Comparison of ENCODE assay signal across 2 cellular contexts in the genomic region with DNA sequence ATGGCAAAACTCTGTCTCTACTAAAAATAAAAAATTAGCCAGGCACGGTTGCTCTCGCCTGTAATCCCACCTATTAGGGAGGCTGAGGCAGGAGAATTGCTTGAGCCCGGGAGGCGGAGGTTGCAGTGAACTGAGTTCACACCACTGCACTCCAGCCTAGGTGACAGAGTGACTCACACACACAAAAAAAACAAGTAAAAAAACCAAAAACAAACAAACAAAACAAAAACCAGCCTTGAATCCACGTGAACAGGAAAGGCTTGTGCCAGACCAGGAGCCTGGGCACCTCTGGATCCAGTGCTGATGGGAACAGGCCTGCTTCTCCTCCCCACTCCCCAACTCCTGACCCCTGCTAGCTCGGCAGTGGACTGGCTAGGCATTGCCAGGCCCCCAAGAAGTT.
TF ChIP-seq lines count a peak whose summit lies in the region.

No MANE protein-coding gene starts in this region.

TF ChIP-seq in HepG2, 621 proteins besides CTCF, POLR2A, EP300 and RAD21:
- peak; percentile 77 for TF ChIP-seq FOSL2 (CRISPR knock-in tag; IDR thresholded peaks at IDR 0.05)
- TF ChIP-seq BHLHE40 (IDR thresholded peaks at IDR 0.05; ENCODE audit: low read length) = 0 out of 2 replicates have a peak, but pooled peaks have one; percentile 8
- TF ChIP-seq BORCS8-MEF2B (CRISPR knock-in tag; IDR thresholded peaks at IDR 0.05) = no peak
- TF ChIP-seq FOXP1 (IDR thresholded peaks at IDR 0.05) = no peak; the same call in 1 of the 2 replicates
- peak; percentile 38; the same call in 1 of the 2 replicates for TF ChIP-seq FOXP1 (CRISPR knock-in tag; IDR thresholded peaks at IDR 0.05)
- TF ChIP-seq, protein P1, sequence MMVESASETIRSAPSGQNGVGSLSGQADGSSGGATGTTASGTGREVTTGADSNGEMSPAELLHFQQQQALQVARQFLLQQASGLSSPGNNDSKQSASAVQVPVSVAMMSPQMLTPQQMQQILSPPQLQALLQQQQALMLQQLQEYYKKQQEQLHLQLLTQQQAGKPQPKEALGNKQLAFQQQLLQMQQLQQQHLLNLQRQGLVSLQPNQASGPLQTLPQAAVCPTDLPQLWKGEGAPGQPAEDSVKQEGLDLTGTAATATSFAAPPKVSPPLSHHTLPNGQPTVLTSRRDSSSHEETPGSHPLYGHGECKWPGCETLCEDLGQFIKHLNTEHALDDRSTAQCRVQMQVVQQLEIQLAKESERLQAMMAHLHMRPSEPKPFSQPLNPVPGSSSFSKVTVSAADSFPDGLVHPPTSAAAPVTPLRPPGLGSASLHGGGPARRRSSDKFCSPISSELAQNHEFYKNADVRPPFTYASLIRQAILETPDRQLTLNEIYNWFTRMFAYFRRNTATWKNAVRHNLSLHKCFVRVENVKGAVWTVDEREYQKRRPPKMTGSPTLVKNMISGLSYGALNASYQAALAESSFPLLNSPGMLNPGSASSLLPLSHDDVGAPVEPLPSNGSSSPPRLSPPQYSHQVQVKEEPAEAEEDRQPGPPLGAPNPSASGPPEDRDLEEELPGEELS (CRISPR knock-in tag; IDR thresholded peaks at IDR 0.05) = 0 out of 2 replicates have a peak, but pooled peaks have one; percentile 36
- TF ChIP-seq TOPORS (CRISPR knock-in tag; IDR thresholded peaks at IDR 0.05) = no peak
- TF ChIP-seq, protein P2, sequence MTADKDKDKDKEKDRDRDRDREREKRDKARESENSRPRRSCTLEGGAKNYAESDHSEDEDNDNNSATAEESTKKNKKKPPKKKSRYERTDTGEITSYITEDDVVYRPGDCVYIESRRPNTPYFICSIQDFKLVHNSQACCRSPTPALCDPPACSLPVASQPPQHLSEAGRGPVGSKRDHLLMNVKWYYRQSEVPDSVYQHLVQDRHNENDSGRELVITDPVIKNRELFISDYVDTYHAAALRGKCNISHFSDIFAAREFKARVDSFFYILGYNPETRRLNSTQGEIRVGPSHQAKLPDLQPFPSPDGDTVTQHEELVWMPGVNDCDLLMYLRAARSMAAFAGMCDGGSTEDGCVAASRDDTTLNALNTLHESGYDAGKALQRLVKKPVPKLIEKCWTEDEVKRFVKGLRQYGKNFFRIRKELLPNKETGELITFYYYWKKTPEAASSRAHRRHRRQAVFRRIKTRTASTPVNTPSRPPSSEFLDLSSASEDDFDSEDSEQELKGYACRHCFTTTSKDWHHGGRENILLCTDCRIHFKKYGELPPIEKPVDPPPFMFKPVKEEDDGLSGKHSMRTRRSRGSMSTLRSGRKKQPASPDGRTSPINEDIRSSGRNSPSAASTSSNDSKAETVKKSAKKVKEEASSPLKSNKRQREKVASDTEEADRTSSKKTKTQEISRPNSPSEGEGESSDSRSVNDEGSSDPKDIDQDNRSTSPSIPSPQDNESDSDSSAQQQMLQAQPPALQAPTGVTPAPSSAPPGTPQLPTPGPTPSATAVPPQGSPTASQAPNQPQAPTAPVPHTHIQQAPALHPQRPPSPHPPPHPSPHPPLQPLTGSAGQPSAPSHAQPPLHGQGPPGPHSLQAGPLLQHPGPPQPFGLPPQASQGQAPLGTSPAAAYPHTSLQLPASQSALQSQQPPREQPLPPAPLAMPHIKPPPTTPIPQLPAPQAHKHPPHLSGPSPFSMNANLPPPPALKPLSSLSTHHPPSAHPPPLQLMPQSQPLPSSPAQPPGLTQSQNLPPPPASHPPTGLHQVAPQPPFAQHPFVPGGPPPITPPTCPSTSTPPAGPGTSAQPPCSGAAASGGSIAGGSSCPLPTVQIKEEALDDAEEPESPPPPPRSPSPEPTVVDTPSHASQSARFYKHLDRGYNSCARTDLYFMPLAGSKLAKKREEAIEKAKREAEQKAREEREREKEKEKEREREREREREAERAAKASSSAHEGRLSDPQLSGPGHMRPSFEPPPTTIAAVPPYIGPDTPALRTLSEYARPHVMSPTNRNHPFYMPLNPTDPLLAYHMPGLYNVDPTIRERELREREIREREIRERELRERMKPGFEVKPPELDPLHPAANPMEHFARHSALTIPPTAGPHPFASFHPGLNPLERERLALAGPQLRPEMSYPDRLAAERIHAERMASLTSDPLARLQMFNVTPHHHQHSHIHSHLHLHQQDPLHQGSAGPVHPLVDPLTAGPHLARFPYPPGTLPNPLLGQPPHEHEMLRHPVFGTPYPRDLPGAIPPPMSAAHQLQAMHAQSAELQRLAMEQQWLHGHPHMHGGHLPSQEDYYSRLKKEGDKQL (CRISPR knock-in tag; IDR thresholded peaks at IDR 0.05; ENCODE audit: low read depth) = no peak
TF ChIP-seq in HepG2: peak in this region for 4.

TF ChIP-seq in SK-N-SH, 30 proteins besides CTCF, POLR2A, EP300 and RAD21:
- TF ChIP-seq FOSL2 (IDR thresholded peaks at IDR 0.05; ENCODE audit: borderline replicate concordance, low read depth) = no peak
- no peak for TF ChIP-seq EZH2phosphoT487 (IDR thresholded peaks at IDR 0.05; ENCODE audit: borderline replicate concordance, low read depth)
- no peak for TF ChIP-seq YY1 (IDR thresholded peaks at IDR 0.05; ENCODE audit: low read depth)
- TF ChIP-seq MEF2A (IDR thresholded peaks at IDR 0.05; ENCODE audit: borderline replicate concordance, low read depth) = no peak
- no peak for TF ChIP-seq MXI1 (IDR thresholded peaks at IDR 0.05; ENCODE audit: low read depth, low read length)
- TF ChIP-seq RXRA (IDR thresholded peaks at IDR 0.05; ENCODE audit: borderline replicate concordance, low read depth) = no peak
- no peak for TF ChIP-seq GATA2 (CRISPR knock-in tag; IDR thresholded peaks at IDR 0.05)
- TF ChIP-seq, protein P3, sequence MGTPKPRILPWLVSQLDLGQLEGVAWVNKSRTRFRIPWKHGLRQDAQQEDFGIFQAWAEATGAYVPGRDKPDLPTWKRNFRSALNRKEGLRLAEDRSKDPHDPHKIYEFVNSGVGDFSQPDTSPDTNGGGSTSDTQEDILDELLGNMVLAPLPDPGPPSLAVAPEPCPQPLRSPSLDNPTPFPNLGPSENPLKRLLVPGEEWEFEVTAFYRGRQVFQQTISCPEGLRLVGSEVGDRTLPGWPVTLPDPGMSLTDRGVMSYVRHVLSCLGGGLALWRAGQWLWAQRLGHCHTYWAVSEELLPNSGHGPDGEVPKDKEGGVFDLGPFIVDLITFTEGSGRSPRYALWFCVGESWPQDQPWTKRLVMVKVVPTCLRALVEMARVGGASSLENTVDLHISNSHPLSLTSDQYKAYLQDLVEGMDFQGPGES (IDR thresholded peaks at IDR 0.05; ENCODE audit: low read depth, low read length) = no peak
- TF ChIP-seq JUND (IDR thresholded peaks at IDR 0.05) = no peak
- no peak for TF ChIP-seq GABPA (IDR thresholded peaks at IDR 0.05; ENCODE audit: low read depth)
- TF ChIP-seq, protein P4, sequence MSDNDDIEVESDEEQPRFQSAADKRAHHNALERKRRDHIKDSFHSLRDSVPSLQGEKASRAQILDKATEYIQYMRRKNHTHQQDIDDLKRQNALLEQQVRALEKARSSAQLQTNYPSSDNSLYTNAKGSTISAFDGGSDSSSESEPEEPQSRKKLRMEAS (IDR thresholded peaks at IDR 0.05; ENCODE audit: low read depth) = no peak
- TF ChIP-seq, protein P5, sequence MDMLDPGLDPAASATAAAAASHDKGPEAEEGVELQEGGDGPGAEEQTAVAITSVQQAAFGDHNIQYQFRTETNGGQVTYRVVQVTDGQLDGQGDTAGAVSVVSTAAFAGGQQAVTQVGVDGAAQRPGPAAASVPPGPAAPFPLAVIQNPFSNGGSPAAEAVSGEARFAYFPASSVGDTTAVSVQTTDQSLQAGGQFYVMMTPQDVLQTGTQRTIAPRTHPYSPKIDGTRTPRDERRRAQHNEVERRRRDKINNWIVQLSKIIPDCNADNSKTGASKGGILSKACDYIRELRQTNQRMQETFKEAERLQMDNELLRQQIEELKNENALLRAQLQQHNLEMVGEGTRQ (IDR thresholded peaks at IDR 0.05; ENCODE audit: borderline replicate concordance, low read depth, low read length) = no peak
- no peak for TF ChIP-seq RFX5 (IDR thresholded peaks at IDR 0.05; ENCODE audit: low read length)
- TF ChIP-seq, protein P6, sequence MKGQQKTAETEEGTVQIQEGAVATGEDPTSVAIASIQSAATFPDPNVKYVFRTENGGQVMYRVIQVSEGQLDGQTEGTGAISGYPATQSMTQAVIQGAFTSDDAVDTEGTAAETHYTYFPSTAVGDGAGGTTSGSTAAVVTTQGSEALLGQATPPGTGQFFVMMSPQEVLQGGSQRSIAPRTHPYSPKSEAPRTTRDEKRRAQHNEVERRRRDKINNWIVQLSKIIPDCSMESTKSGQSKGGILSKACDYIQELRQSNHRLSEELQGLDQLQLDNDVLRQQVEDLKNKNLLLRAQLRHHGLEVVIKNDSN (IDR thresholded peaks at IDR 0.05; ENCODE audit: borderline replicate concordance, low read depth) = no peak
- no peak for TF ChIP-seq SIN3A (IDR thresholded peaks at IDR 0.05; ENCODE audit: borderline replicate concordance, low read depth, low read length)
- no peak for TF ChIP-seq POLR2AphosphoS5 (IDR thresholded peaks at IDR 0.05; ENCODE audit: low read depth, low read length)
- no peak for TF ChIP-seq RCOR1 (IDR thresholded peaks at IDR 0.05; ENCODE audit: low read length)
- TF ChIP-seq, protein P7, sequence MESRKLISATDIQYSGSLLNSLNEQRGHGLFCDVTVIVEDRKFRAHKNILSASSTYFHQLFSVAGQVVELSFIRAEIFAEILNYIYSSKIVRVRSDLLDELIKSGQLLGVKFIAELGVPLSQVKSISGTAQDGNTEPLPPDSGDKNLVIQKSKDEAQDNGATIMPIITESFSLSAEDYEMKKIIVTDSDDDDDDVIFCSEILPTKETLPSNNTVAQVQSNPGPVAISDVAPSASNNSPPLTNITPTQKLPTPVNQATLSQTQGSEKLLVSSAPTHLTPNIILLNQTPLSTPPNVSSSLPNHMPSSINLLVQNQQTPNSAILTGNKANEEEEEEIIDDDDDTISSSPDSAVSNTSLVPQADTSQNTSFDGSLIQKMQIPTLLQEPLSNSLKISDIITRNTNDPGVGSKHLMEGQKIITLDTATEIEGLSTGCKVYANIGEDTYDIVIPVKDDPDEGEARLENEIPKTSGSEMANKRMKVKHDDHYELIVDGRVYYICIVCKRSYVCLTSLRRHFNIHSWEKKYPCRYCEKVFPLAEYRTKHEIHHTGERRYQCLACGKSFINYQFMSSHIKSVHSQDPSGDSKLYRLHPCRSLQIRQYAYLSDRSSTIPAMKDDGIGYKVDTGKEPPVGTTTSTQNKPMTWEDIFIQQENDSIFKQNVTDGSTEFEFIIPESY (IDR thresholded peaks at IDR 0.05; ENCODE audit: borderline replicate concordance, low read depth) = no peak
- TF ChIP-seq TAF1 (IDR thresholded peaks at IDR 0.05; ENCODE audit: borderline replicate concordance, low read depth, low read length) = no peak
- TF ChIP-seq, protein P8, sequence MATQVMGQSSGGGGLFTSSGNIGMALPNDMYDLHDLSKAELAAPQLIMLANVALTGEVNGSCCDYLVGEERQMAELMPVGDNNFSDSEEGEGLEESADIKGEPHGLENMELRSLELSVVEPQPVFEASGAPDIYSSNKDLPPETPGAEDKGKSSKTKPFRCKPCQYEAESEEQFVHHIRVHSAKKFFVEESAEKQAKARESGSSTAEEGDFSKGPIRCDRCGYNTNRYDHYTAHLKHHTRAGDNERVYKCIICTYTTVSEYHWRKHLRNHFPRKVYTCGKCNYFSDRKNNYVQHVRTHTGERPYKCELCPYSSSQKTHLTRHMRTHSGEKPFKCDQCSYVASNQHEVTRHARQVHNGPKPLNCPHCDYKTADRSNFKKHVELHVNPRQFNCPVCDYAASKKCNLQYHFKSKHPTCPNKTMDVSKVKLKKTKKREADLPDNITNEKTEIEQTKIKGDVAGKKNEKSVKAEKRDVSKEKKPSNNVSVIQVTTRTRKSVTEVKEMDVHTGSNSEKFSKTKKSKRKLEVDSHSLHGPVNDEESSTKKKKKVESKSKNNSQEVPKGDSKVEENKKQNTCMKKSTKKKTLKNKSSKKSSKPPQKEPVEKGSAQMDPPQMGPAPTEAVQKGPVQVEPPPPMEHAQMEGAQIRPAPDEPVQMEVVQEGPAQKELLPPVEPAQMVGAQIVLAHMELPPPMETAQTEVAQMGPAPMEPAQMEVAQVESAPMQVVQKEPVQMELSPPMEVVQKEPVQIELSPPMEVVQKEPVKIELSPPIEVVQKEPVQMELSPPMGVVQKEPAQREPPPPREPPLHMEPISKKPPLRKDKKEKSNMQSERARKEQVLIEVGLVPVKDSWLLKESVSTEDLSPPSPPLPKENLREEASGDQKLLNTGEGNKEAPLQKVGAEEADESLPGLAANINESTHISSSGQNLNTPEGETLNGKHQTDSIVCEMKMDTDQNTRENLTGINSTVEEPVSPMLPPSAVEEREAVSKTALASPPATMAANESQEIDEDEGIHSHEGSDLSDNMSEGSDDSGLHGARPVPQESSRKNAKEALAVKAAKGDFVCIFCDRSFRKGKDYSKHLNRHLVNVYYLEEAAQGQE (IDR thresholded peaks at IDR 0.05; ENCODE audit: low read depth, low read length) = no peak
